Comparison of ENCODE assay signal across 9 cellular contexts in the genomic region with DNA sequence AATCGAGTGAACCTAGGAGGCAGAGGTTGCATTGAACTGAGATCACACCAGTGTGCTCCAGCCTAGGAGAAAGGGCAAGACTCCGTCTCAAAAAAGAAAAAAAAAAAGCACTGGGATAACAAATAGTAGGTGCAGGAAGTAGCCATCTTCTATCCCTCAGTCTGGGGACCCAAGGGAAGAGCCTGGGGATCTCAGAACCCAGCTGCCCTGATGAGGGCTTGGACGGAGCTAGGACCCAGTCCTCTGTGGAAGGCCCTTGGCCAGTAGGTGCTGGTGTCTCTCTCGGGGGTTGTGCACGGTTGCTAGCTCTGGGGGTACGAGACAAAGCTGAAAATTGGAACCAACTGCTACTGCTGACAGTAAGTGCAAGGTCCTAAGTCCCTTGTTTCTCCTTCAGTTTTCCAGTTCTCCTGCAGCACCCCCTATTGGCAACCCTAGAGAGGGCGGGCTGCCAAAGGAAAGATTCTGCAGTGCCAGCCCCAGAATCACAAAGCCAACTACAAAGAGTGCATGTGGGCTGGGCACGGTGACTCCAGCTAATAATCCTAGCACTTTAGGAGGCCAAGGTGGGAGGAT. TPM values are rescaled to one million over a fixed set of nuclear protein-coding genes. Genes with fewer than 3 reads are reported as not detected.
DNase-seq lines count a peak whose midpoint lies in the region; ATAC-seq lines count a peak whose summit lies in the region.
"Had no signal": no experiment of that assay in that cellular context is flagged by ENCODE, and none has a peak within 500 bp of the region (broad histone marks: within the 10 kb centered on the region; RNA-seq: fewer than 3 reads in every experiment).

No MANE protein-coding gene starts in this region.

- H3K36me3 Mint-ChIP-seq in stimulated activated effector memory CD8-positive, alpha-beta T cell treated with anti-CD3 and anti-CD28 coated beads, Interleukin-12 subunit alpha, Interleukin-12 subunit beta, amount 100 ng/mL, for 72 hours, result peaks cover 40% of the 10 kb centered on the region
- no peaks in the 10 kb centered on the region for H3K36me3 Mint-ChIP-seq in T-helper 17 cell (ENCODE audit: low read depth)
- H3K36me3 Mint-ChIP-seq: natural killer cell treated with Interleukin-12 subunit alpha and Interleukin-12 subunit beta and Interleukin-15 and Interleukin-18, amount 100 ng/mL, for 72 hours had no signal

- no peak overlapping the region for H3K4me3 Mint-ChIP-seq in stimulated activated effector memory CD8-positive, alpha-beta T cell treated with anti-CD3 and anti-CD28 coated beads, Interleukin-12 subunit alpha, Interleukin-12 subunit beta, amount 100 ng/mL, for 72 hours
- no peak overlapping the region for H3K4me3 Mint-ChIP-seq in T-helper 17 cell
- H3K4me3 Mint-ChIP-seq: natural killer cell treated with Interleukin-12 subunit alpha and Interleukin-12 subunit beta and Interleukin-15 and Interleukin-18, amount 100 ng/mL, for 72 hours had no signal

- no peaks in the 10 kb centered on the region for H3K9me3 Mint-ChIP-seq in stimulated activated effector memory CD8-positive, alpha-beta T cell treated with anti-CD3 and anti-CD28 coated beads, Interleukin-12 subunit alpha, Interleukin-12 subunit beta, amount 100 ng/mL, for 72 hours
- H3K9me3 Mint-ChIP-seq: natural killer cell treated with Interleukin-12 subunit alpha and Interleukin-12 subunit beta and Interleukin-15 and Interleukin-18, amount 100 ng/mL, for 72 hours had no signal

- intact Hi-C loops in left colon (cut with DNase I, micrococcal nuclease), result no loop called here

- no peak overlapping the region for H3K27ac Mint-ChIP-seq in stimulated activated effector memory CD8-positive, alpha-beta T cell treated with anti-CD3 and anti-CD28 coated beads, Interleukin-12 subunit alpha, Interleukin-12 subunit beta, amount 100 ng/mL, for 72 hours
- H3K27ac Mint-ChIP-seq in T-helper 17 cell, result no peak overlapping the region
- H3K27ac Mint-ChIP-seq: natural killer cell treated with Interleukin-12 subunit alpha and Interleukin-12 subunit beta and Interleukin-15 and Interleukin-18, amount 100 ng/mL, for 72 hours had no signal

- no peaks in the 10 kb centered on the region for H3K9me3 ChIP-seq in T-helper 17 cell (ENCODE audit: control insufficient read depth, low read length, poor library complexity, severe bottlenecking)

- no peaks in the 10 kb centered on the region for H3K4me1 Mint-ChIP-seq in stimulated activated effector memory CD8-positive, alpha-beta T cell treated with anti-CD3 and anti-CD28 coated beads, Interleukin-12 subunit alpha, Interleukin-12 subunit beta, amount 100 ng/mL, for 72 hours
- no peaks in the 10 kb centered on the region for H3K4me1 Mint-ChIP-seq in T-helper 17 cell

- DNase-seq in COLO668 (lab: John Stamatoyannopoulos, UW; ENCODE audit: unreplicated experiment) (peak; percentile 47), HPDE6-E6E7 (ENCODE audit: extremely low spot score) (peak; percentile 19), SK-N-DZ (ENCODE audit: low spot score) (peak; percentile 2), cerebellar cortex (ENCODE audit: low spot score) (peak; percentile 67), left colon (peak in 1 of 2 donors; percentile 52), T-helper 17 cell (no peak), NCI-H146 (lab: John Stamatoyannopoulos, UW) (no peak)
- peak; percentile 17 to 70 for DNase-seq in stimulated activated effector memory CD8-positive, alpha-beta T cell treated with anti-CD3 and anti-CD28 coated beads, Interleukin-12 subunit alpha, Interleukin-12 subunit beta, amount 100 ng/mL, for 72 hours (ENCODE audit: low spot score in 2 of 2)

- ATAC-seq in left colon (peak; percentile 84), T-helper 17 cell (no peak)
- ATAC-seq in stimulated activated effector memory CD8-positive, alpha-beta T cell treated with anti-CD3 and anti-CD28 coated beads, Interleukin-12 subunit alpha, Interleukin-12 subunit beta, amount 100 ng/mL, for 72 hours, result no peak

- H3K27me3 Mint-ChIP-seq in T-helper 17 cell, result no peaks in the 10 kb centered on the region
- H3K27me3 Mint-ChIP-seq: natural killer cell treated with Interleukin-12 subunit alpha and Interleukin-12 subunit beta and Interleukin-15 and Interleukin-18, amount 100 ng/mL, for 72 hours had no signal

RNA-seq across cellular contexts. Expression of a gene that starts 57.6 kb away (rescaled TPM):
- polyA plus RNA-seq in SK-N-DZ (2014; cell fraction: cytosol; rRNA removed), result 21.7 and 21.8 TPM in 2 replicates
- 12.3 and 19.5 TPM in 2 replicates for polyA plus RNA-seq in SK-N-DZ (2014; cell fraction: nucleus; rRNA removed)
- total RNA-seq in left colon, result 10 to 100 TPM; 44.6 to 45.3 TPM
- 10 to 100 TPM; 10.9 to 13.3 TPM for total RNA-seq in T-helper 17 cell

Comparison
In these comparisons a context has a peak if more than half of its experiments do, and no peak if none do; other contexts are left out.
1. DNase-seq: peak in COLO668 (single experiment), HPDE6-E6E7 (single experiment), SK-N-DZ (single experiment), cerebellar cortex (single experiment) and stimulated activated effector memory CD8-positive, alpha-beta T cell treated with anti-CD3 and anti-CD28 coated beads, Interleukin-12 subunit alpha, Interleukin-12 subunit beta, amount 100 ng/mL, for 72 hours (2 of 2); none in T-helper 17 cell (0 of 3) and NCI-H146 (single experiment).